Comparison of ENCODE assay signal across 8 cellular contexts in genomic region chr17:4833178-4833940, GRCh38. TPM values are rescaled to one million over a fixed set of nuclear protein-coding genes. Genes with fewer than 3 reads are reported as not detected.
DNase-seq lines count a peak whose midpoint lies in the region; ATAC-seq and TF ChIP-seq lines count a peak whose summit lies in the region.

TSS of gene MINK1 (plus strand) at chr17:4833340. CDS start at chr17:4833584, 244 bp downstream.

- H3K9ac ChIP-seq in colonic mucosa (ENCODE audit: low read depth in 2 of 2, low read length in 2 of 2) = peak within 1 kb of the TSS; percentile 81 to 90

- peak within 1 kb of the TSS; percentile 95 for H3K27ac Mint-ChIP-seq in activated CD4-positive, alpha-beta T cell treated with anti-CD3 and anti-CD28 coated beads, Interleukin-2, amount 10 ng/mL, durations not matched to agents 24 days and 14 days

- no peaks in the 10 kb centered on the region for H3K9me3 Mint-ChIP-seq in activated CD4-positive, alpha-beta T cell treated with anti-CD3 and anti-CD28 coated beads, Interleukin-2, amount 10 ng/mL, durations not matched to agents 24 days and 14 days

- H3K27me3 Mint-ChIP-seq in activated CD4-positive, alpha-beta T cell treated with anti-CD3 and anti-CD28 coated beads, Interleukin-2, amount 10 ng/mL, durations not matched to agents 24 days and 14 days = peaks cover 2% of the 10 kb centered on the region

- H3K4me3 Mint-ChIP-seq in activated CD4-positive, alpha-beta T cell treated with anti-CD3 and anti-CD28 coated beads, Interleukin-2, amount 10 ng/mL, durations not matched to agents 24 days and 14 days = peak within 1 kb of the TSS; percentile 90

- no peaks in the 10 kb centered on the region for H3K36me3 ChIP-seq in colonic mucosa

- H3K27me3 ChIP-seq in colonic mucosa = no peaks in the 10 kb centered on the region

- ATAC-seq in GM19035 (IDR thresholded peaks at IDR 0.05; ENCODE audit: unreplicated experiment) (peak; percentile 91), HG03354 (IDR thresholded peaks at IDR 0.05; ENCODE audit: poor library complexity, severe bottlenecking, unreplicated experiment) (peak; percentile 86)

- DNase-seq in AML-193 (lab: John Stamatoyannopoulos, UW) = peak; percentile 56
- DNase-seq in NCI-H446 treated with DMSO at 0.1 percent for 48 hours (lab: John Stamatoyannopoulos, UW) = peak; percentile 73
- DNase-seq in activated CD4-positive, alpha-beta T cell treated with anti-CD3 and anti-CD28 coated beads, Interleukin-2, amount 10 ng/mL, durations not matched to agents 24 days and 14 days = peak; percentile 97
- peak; percentile 89 for DNase-seq in colonic mucosa
- DNase-seq in left kidney (ENCODE audit: low read depth, low spot score) = peak; percentile 98
- peak; percentile 88 for DNase-seq in stimulated activated CD4-positive, alpha-beta T cell treated with anti-CD3 and anti-CD28 coated beads, Interleukin-1b, Interleukin-23, amount 100 ng/mL, for 48 hours

- H3K36me3 Mint-ChIP-seq in activated CD4-positive, alpha-beta T cell treated with anti-CD3 and anti-CD28 coated beads, Interleukin-2, amount 10 ng/mL, durations not matched to agents 24 days and 14 days (ENCODE audit: low read depth) = peaks cover 13% of the 10 kb centered on the region

- peaks cover 14% of the 10 kb centered on the region for H3K4me1 ChIP-seq in colonic mucosa

- H3K27ac ChIP-seq in colonic mucosa = peak within 1 kb of the TSS; percentile 98

- H3K9me3 ChIP-seq in colonic mucosa = no peaks in the 10 kb centered on the region

- H3K4me3 ChIP-seq in colonic mucosa = peak within 1 kb of the TSS; percentile 94

- H3K4me1 Mint-ChIP-seq in activated CD4-positive, alpha-beta T cell treated with anti-CD3 and anti-CD28 coated beads, Interleukin-2, amount 10 ng/mL, durations not matched to agents 24 days and 14 days = peaks cover 33% of the 10 kb centered on the region

- no peak for TF ChIP-seq CTCF in colonic mucosa (IDR thresholded peaks at IDR 0.05)

- intact Hi-C loops in activated CD4-positive, alpha-beta T cell treated with anti-CD3 and anti-CD28 coated beads, Interleukin-2, amount 10 ng/mL, durations not matched to agents 24 days and 14 days (cut with micrococcal nuclease) = loop anchor here (1.0 to 10.0 kb wide), 3 partner anchors 43 to 123 kb away; partner anchors contain the start of gene ARRB2
- intact Hi-C loops in colonic mucosa (cut with DNase I) = no loop called here

RNA-seq across cellular contexts. Expression of gene MINK1, which starts in this region (rescaled TPM):
- 56.1 and 59.7 TPM in 2 replicates for total RNA-seq in activated CD4-positive, alpha-beta T cell treated with anti-CD3 and anti-CD28 coated beads, Interleukin-2, amount 10 ng/mL, durations not matched to agents 24 days and 14 days
- 100 to 1,000 TPM; 172 to 215 TPM for total RNA-seq in colonic mucosa

Comparison
In these comparisons a context has a peak if more than half of its experiments do, and no peak if none do; other contexts are left out.
1. Peak in every context shown above with its lines: DNase-seq, ATAC-seq, H3K4me3 ChIP-seq and H3K27ac ChIP-seq.